ENCODE assay signal across 14 cellular contexts in the genomic region with DNA sequence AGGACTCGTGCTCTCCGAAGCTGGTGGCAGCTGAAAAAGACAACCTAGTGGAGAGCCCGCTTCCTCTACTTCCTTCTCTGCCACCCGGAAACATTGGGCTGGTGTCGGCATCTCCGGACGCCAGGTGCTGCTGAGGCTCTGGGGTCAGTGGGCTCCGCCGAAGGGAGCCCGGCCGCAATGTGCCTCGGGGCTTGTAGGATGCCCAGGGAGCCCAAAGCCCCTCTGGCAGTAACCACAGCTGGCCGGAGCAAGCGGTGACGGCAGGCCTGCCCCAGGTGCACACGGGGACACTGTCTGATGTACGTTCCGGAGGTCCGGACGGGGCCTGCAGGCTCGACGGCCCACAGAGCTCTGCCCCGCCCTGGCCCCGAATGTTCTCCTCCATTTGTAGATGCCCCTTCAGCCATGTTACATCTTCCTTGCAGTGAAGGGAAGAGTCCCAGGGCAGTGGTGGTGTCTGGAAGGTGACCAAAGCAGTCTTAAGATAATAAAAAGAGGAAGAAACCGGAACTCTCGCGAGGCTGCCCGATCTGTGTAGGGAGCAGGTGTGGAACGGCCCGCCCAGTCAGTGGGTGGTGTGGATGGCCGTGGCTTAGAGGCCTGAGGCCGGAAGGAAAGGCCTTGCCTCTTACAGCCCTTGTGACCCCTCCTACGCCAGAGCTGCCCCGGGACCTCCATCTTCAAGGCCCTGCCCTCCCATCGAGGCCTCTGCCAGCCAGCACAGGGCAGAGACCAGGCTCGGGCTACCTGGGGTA. TPM values are rescaled to one million over a fixed set of nuclear protein-coding genes. Genes with fewer than 3 reads are reported as not detected.
DNase-seq lines count a peak whose midpoint lies in the region; ATAC-seq, FAIRE-seq and TF ChIP-seq lines count a peak whose summit lies in the region.
"Had no signal": no experiment of that assay in that cellular context is flagged by ENCODE, and none has a peak within 500 bp of the region (broad histone marks: within the 10 kb centered on the region; RNA-seq: fewer than 3 reads in every experiment).

No MANE protein-coding gene starts in this region.

- WGBS in K562 (ENCODE audit: insufficient coverage, low coverage, missing lambda C conversion rate): 91% methylated on average over 24 of the region's 36 CpGs
- WGBS in esophagus muscularis mucosa: 90% methylated on average over 15 of the region's 36 CpGs

- H3K9me3 ChIP-seq in T-helper 17 cell (ENCODE audit: control insufficient read depth, low read length, poor library complexity, severe bottlenecking) (no peaks in the 10 kb centered on the region), K562 (replicated peaks; ENCODE audit: control insufficient read depth, insufficient read depth, low read depth, low read length) (no peaks in the 10 kb centered on the region), Peyer's patch (no peaks in the 10 kb centered on the region), esophagus muscularis mucosa (no peaks in the 10 kb centered on the region)

- H3K36me3 ChIP-seq in K562 (ENCODE audit: control insufficient read depth, insufficient read depth, low read length) (peaks cover 72% of the 10 kb centered on the region; the same call in 2 of the 3 replicates), Peyer's patch (peaks cover 0 to 93% (median 0%) of the 10 kb centered on the region in 3 donors), esophagus muscularis mucosa (peaks cover 43 to 96% (median 83%) of the 10 kb centered on the region in 4 donors)

- H3K27ac ChIP-seq in K562 (ENCODE audit: extremely low read depth, low read depth, low read length): no peak overlapping the region
- H3K27ac ChIP-seq in Peyer's patch: no peak overlapping the region
- no peak overlapping the region for H3K27ac ChIP-seq in esophagus muscularis mucosa (replicated peaks in 1 of 4)
- H3K27ac ChIP-seq: 22Rv1, GM23248 had no signal

- H3K4me3 ChIP-seq in K562: no peak overlapping the region
- no peak overlapping the region for H3K4me3 ChIP-seq in Peyer's patch
- no peak overlapping the region for H3K4me3 ChIP-seq in esophagus muscularis mucosa
- H3K4me3 ChIP-seq: GM23248 had no signal

- no peak overlapping the region for H2AFZ ChIP-seq in K562 (ENCODE audit: low read depth, low read length)
- H2AFZ ChIP-seq: GM23248 had no signal

- POLR2A ChIA-PET in K562 (lab: Yijun Ruan, JAX): interaction anchor here (0.6 kb wide), 1 partner anchor 88 kb away, joined by 3 read pairs; no protein-coding TSS in a partner anchor

- H3K27me3 Mint-ChIP-seq in T-helper 17 cell: no peaks in the 10 kb centered on the region
- H3K27me3 Mint-ChIP-seq: CD4-positive, CD25-positive, alpha-beta regulatory T cell had no signal

- BruUV-seq in K562 (replicated peaks; lab: Mats Ljungman, UMichigan): no TSS peak

- no peak overlapping the region for H3K4me3 Mint-ChIP-seq in T-helper 17 cell
- H3K4me3 Mint-ChIP-seq: CD4-positive, CD25-positive, alpha-beta regulatory T cell had no signal

- intact Hi-C loops in Right ventricle myocardium inferior (cut with DNase I) (no loop called here), Right ventricle myocardium superior (cut with DNase I) (no loop called here), K562 (cut with micrococcal nuclease) (no loop called here), esophagus muscularis mucosa (cut with DNase I) (no loop called here)

- DNase-seq in Right ventricle myocardium inferior (ENCODE audit: missing footprints) (peak; percentile 42), Right ventricle myocardium superior (no peak), T-helper 17 cell (no peak), K562 (ENCODE audit: extremely low read depth in 1 of 4, low spot score in 3 of 4) (no peak), Peyer's patch (no peak), esophagus muscularis mucosa (ENCODE audit: extremely low spot score) (no peak)
- DNase-seq in activated CD4-positive, CD25-positive, alpha-beta regulatory T cell treated with anti-CD3 and anti-CD28 coated beads, Interleukin-2, amount 50 U/mL, for 72 hours: no peak
- DNase-seq: CD4-positive, CD25-positive, alpha-beta regulatory T cell; GM23248 had no signal

- ATAC-seq in Right ventricle myocardium inferior (no peak), Right ventricle myocardium superior (ENCODE audit: poor library complexity) (no peak), T-helper 17 cell (no peak), K562 (no peak), HG03378 (IDR thresholded peaks at IDR 0.05; ENCODE audit: unreplicated experiment) (no peak)
- ATAC-seq: HCT116 had no signal

- H3K4me1 ChIP-seq in K562 (replicated peaks in 1 of 2; ENCODE audit: control insufficient read depth in 2 of 2, insufficient read depth in 2 of 2, low read length in 2 of 2): peaks cover 0 to 39% of the 10 kb centered on the region in 2 experiments; a peak in 2 of 5 replicates
- H3K4me1 ChIP-seq in Peyer's patch: peaks cover 0 to 4% (median 2%) of the 10 kb centered on the region in 4 donors
- peaks cover 0 to 10% (median 7%) of the 10 kb centered on the region in 4 donors for H3K4me1 ChIP-seq in esophagus muscularis mucosa

- H4K20me1 ChIP-seq in K562 (replicated peaks; ENCODE audit: control insufficient read depth, insufficient read depth, low read length): no peaks in the 10 kb centered on the region; the same call in 1 of the 2 replicates

- H3K4me1 Mint-ChIP-seq in T-helper 17 cell: no peaks in the 10 kb centered on the region
- H3K4me1 Mint-ChIP-seq: CD4-positive, CD25-positive, alpha-beta regulatory T cell had no signal

- no peaks in the 10 kb centered on the region for H3K79me2 ChIP-seq in K562 (ENCODE audit: control insufficient read depth, insufficient read depth, low read length)

- H3K4me2 ChIP-seq in K562 (ENCODE audit: insufficient read depth, low read length): no peak overlapping the region

- no peaks in the 10 kb centered on the region for H3K27me3 ChIP-seq in K562 (ENCODE audit: control insufficient read depth in 2 of 2, insufficient read depth in 2 of 2, low read length in 2 of 2)
- no peaks in the 10 kb centered on the region for H3K27me3 ChIP-seq in Peyer's patch
- no peaks in the 10 kb centered on the region for H3K27me3 ChIP-seq in esophagus muscularis mucosa

- TF ChIP-seq CTCF in K562 (IDR thresholded peaks at IDR 0.05 in 2 of 3, conservative IDR thresholded peaks at IDR 0.05 in 1 of 3; ENCODE audit: insufficient read depth in 2 of 3, low read depth in 1 of 3, low read length in 3 of 3) (no peak), Peyer's patch (IDR thresholded peaks at IDR 0.05) (no peak), esophagus muscularis mucosa (IDR thresholded peaks at IDR 0.05) (no peak)

- H3K9ac ChIP-seq in K562 (ENCODE audit: insufficient read depth in 1 of 2, low read depth in 2 of 2, low read length in 2 of 2): peak overlapping the region in 1 of 2 experiments; percentile 14; a peak in 1 of 4 replicates
- H3K9ac ChIP-seq: GM23248 had no signal

- in situ Hi-C loops in K562 (cut with MboI): no loop called here

- peak overlapping the region; percentile 39 for H3K27ac Mint-ChIP-seq in T-helper 17 cell
- H3K27ac Mint-ChIP-seq: CD4-positive, CD25-positive, alpha-beta regulatory T cell had no signal

- TF ChIP-seq POLR2A in K562 (conservative IDR thresholded peaks at IDR 0.05) (no peak), Peyer's patch (IDR thresholded peaks at IDR 0.05) (no peak), esophagus muscularis mucosa (IDR thresholded peaks at IDR 0.05; ENCODE audit: low read depth) (no peak)

- H3K9me1 ChIP-seq in K562 (ENCODE audit: control insufficient read depth, insufficient read depth, low read length): no peaks in the 10 kb centered on the region

- H3K36me3 Mint-ChIP-seq in T-helper 17 cell (ENCODE audit: low read depth): no peaks in the 10 kb centered on the region
- H3K36me3 Mint-ChIP-seq: CD4-positive, CD25-positive, alpha-beta regulatory T cell had no signal

- no peak for TF ChIP-seq RAD21 in K562 (CRISPR knock-in tag; conservative IDR thresholded peaks at IDR 0.05 in 1 of 2, IDR thresholded peaks at IDR 0.05 in 1 of 2)

- no peak for TF ChIP-seq EP300 in K562 (IDR thresholded peaks at IDR 0.05; ENCODE audit: low read length)
- no peak for TF ChIP-seq EP300 in esophagus muscularis mucosa (IDR thresholded peaks at IDR 0.05)

- no peak for FAIRE-seq in K562 (lab: Jason Lieb, UNC)
- FAIRE-seq: GM18507, H54 had no signal

- CTCF ChIA-PET in K562 (lab: Yijun Ruan, JAX; ENCODE audit: low intra/inter-chr PET ratio): no interaction called here

RNA-seq across cellular contexts. Expression of a gene that starts 22.6 kb away (rescaled TPM):
- total RNA-seq in Right ventricle myocardium inferior (58.0 TPM), Right ventricle myocardium superior (59.4 TPM), T-helper 17 cell (10 to 100 TPM; 30.6 to 37.0 TPM), K562 (2014; rRNA removed) (107 and 136 TPM in 2 replicates), K562 (2014; rRNA removed; fragmentation: Illumina TruSeq; extraction: Trizol) (102 and 107 TPM in 2 replicates), K562 (2015; rRNA removed; fragmentation: Illumina TruSeq; extraction: Trizol) (84.5 and 90.0 TPM in 2 replicates), K562 (2021) (83.7 and 87.1 TPM in 2 replicates), Peyer's patch (10 to 100 TPM; 17.8 to 62.7 (median 25.2) TPM), esophagus muscularis mucosa (10 to 100 TPM; 34.6 to 54.8 (median 40.4) TPM)
- 68.1 and 75.3 TPM in 2 replicates for total RNA-seq in K562 (2011; cell fraction: chromatin; rRNA removed; ENCODE audit: low replicate concordance)
- total RNA-seq in K562 (2011; cell fraction: nucleolus; rRNA removed): 29.2 and 40.8 TPM in 2 replicates
- total RNA-seq in K562 (2011; cell fraction: nucleoplasm; rRNA removed): 60.6 and 70.4 TPM in 2 replicates
- polyA plus RNA-seq in K562 (2011; rRNA removed) (88.8 and 116 TPM in 2 replicates), K562 (2014; fragmentation: Illumina TruSeq; extraction: Trizol) (33.5 and 44.1 TPM in 2 replicates), K562 (2014; fragmentation: Nextera tagmentation; extraction: Ambion mirVana) (10 to 100 TPM; 13.5 to 17.4 TPM), K562 (2014; rRNA removed) (138 and 144 TPM in 2 replicates)
- polyA plus RNA-seq in K562 (2011; cell fraction: cytosol; rRNA removed): 77.7 and 122 TPM in 2 replicates
- 40.8 and 50.9 TPM in 2 replicates for polyA plus RNA-seq in K562 (2011; cell fraction: nucleus; rRNA removed)
- 37.9 and 163 TPM in 2 replicates for polyA plus RNA-seq in K562 (2012)
- 36.1 and 37.7 TPM in 2 replicates for polyA minus RNA-seq in K562 (2011; rRNA and poly(A)+ RNA removed)
- polyA minus RNA-seq in K562 (2011; cell fraction: cytosol; rRNA and poly(A)+ RNA removed): 4.4 and 14.6 TPM in 2 replicates
- polyA minus RNA-seq in K562 (2011; cell fraction: nucleus; rRNA and poly(A)+ RNA removed): 11.4 and 14.2 TPM in 2 replicates

RNA-seq across cellular contexts. Expression of a gene that starts 22.9 kb away (rescaled TPM):
- total RNA-seq in Right ventricle myocardium inferior (11.1 TPM), Right ventricle myocardium superior (13.4 TPM), T-helper 17 cell (10 to 100 TPM; 84.1 to 90.9 TPM), K562 (2014; rRNA removed) (10.0 and 18.0 TPM in 2 replicates), K562 (2014; rRNA removed; fragmentation: Illumina TruSeq; extraction: Trizol) (1.8 and 2.1 TPM in 2 replicates), K562 (2015; rRNA removed; fragmentation: Illumina TruSeq; extraction: Trizol) (5.1 and 5.7 TPM in 2 replicates), K562 (2021) (24.8 and 29.8 TPM in 2 replicates), Peyer's patch (100 to 1,000 TPM in 1 of 4 donors, 10 to 100 TPM in 3; 38.0 to 156 (median 79.4) TPM), esophagus muscularis mucosa (10 to 100 TPM; 19.5 to 31.6 (median 23.5) TPM)
- 40.8 and 141 TPM in 2 replicates for total RNA-seq in K562 (2011; cell fraction: chromatin; rRNA removed; ENCODE audit: low replicate concordance)
- 87.2 and 95.9 TPM in 2 replicates for total RNA-seq in K562 (2011; cell fraction: nucleolus; rRNA removed)
- total RNA-seq in K562 (2011; cell fraction: nucleoplasm; rRNA removed): 46.2 and 50.4 TPM in 2 replicates
- polyA plus RNA-seq in K562 (2011; rRNA removed) (6.6 and 9.8 TPM in 2 replicates), K562 (2014; fragmentation: Illumina TruSeq; extraction: Trizol) (5.3 and 7.2 TPM in 2 replicates), K562 (2014; fragmentation: Nextera tagmentation; extraction: Ambion mirVana) (under 1 TPM; 0.80 to 0.81 TPM), K562 (2014; rRNA removed) (15.2 and 22.7 TPM in 2 replicates)
- polyA plus RNA-seq in K562 (2011; cell fraction: cytosol; rRNA removed): 8.0 and 15.3 TPM in 2 replicates
- 105 and 184 TPM in 2 replicates for polyA plus RNA-seq in K562 (2011; cell fraction: nucleus; rRNA removed)
- 12.5 and 21.3 TPM in 2 replicates for polyA plus RNA-seq in K562 (2012)
- polyA minus RNA-seq in K562 (2011; rRNA and poly(A)+ RNA removed): 3.7 and 4.7 TPM in 2 replicates
- polyA minus RNA-seq in K562 (2011; cell fraction: cytosol; rRNA and poly(A)+ RNA removed): 4.6 and 6.4 TPM in 2 replicates
- 37.2 and 42.8 TPM in 2 replicates for polyA minus RNA-seq in K562 (2011; cell fraction: nucleus; rRNA and poly(A)+ RNA removed)

RNA-seq across cellular contexts. Expression of a gene that starts 33.3 kb away (rescaled TPM):
- 44.6 TPM for total RNA-seq in Right ventricle myocardium inferior
- total RNA-seq in Right ventricle myocardium superior: 41.3 TPM
- 10 to 100 TPM; 59.4 to 98.4 TPM for total RNA-seq in T-helper 17 cell
- total RNA-seq in K562 (2011; cell fraction: chromatin; rRNA removed; ENCODE audit: low replicate concordance): 96.2 and 235 TPM in 2 replicates
- 109 and 114 TPM in 2 replicates for total RNA-seq in K562 (2011; cell fraction: nucleolus; rRNA removed)
- 104 and 132 TPM in 2 replicates for total RNA-seq in K562 (2011; cell fraction: nucleoplasm; rRNA removed)
- 35.6 and 35.8 TPM in 2 replicates for total RNA-seq in K562 (2014; rRNA removed)
- total RNA-seq in K562 (2014; rRNA removed; fragmentation: Illumina TruSeq; extraction: Trizol): 4.3 and 5.2 TPM in 2 replicates
- total RNA-seq in K562 (2015; rRNA removed; fragmentation: Illumina TruSeq; extraction: Trizol): 15.5 and 16.1 TPM in 2 replicates
- total RNA-seq in K562 (2021): 52.8 and 54.2 TPM in 2 replicates
- polyA plus RNA-seq in K562 (2011; rRNA removed): 13.1 and 18.0 TPM in 2 replicates
- polyA plus RNA-seq in K562 (2011; cell fraction: cytosol; rRNA removed): 18.4 and 29.4 TPM in 2 replicates
- 50.2 and 67.4 TPM in 2 replicates for polyA plus RNA-seq in K562 (2011; cell fraction: nucleus; rRNA removed)
- polyA plus RNA-seq in K562 (2012): 38.9 and 86.6 TPM in 2 replicates
- polyA plus RNA-seq in K562 (2014; fragmentation: Illumina TruSeq; extraction: Trizol): 13.8 and 24.0 TPM in 2 replicates
- under 1 TPM; 0.45 to 0.92 TPM for polyA plus RNA-seq in K562 (2014; fragmentation: Nextera tagmentation; extraction: Ambion mirVana)
- 31.7 and 32.1 TPM in 2 replicates for polyA plus RNA-seq in K562 (2014; rRNA removed)
- 16.9 and 24.8 TPM in 2 replicates for polyA minus RNA-seq in K562 (2011; rRNA and poly(A)+ RNA removed)
- 54.3 and 65.3 TPM in 2 replicates for polyA minus RNA-seq in K562 (2011; cell fraction: cytosol; rRNA and poly(A)+ RNA removed)
- polyA minus RNA-seq in K562 (2011; cell fraction: nucleus; rRNA and poly(A)+ RNA removed): 28.7 and 33.2 TPM in 2 replicates
- 100 to 1,000 TPM; 126 to 206 (median 169) TPM for total RNA-seq in Peyer's patch
- 100 to 1,000 TPM in 2 of 4 donors, 10 to 100 TPM in 2; 78.0 to 103 (median 93.4) TPM for total RNA-seq in esophagus muscularis mucosa

RNA-seq across cellular contexts. Expression of a gene that starts 39.0 kb away (rescaled TPM):
- total RNA-seq in Right ventricle myocardium inferior: 8.9 TPM
- 11.1 TPM for total RNA-seq in Right ventricle myocardium superior
- total RNA-seq in T-helper 17 cell: 10 to 100 TPM in 1 of 2 donors, 1 to 10 TPM in 1; 8.2 to 10.5 TPM
- 15.6 and 46.2 TPM in 2 replicates for total RNA-seq in K562 (2011; cell fraction: chromatin; rRNA removed; ENCODE audit: low replicate concordance)
- 30.3 and 31.2 TPM in 2 replicates for total RNA-seq in K562 (2011; cell fraction: nucleolus; rRNA removed)
- 11.7 and 22.0 TPM in 2 replicates for total RNA-seq in K562 (2011; cell fraction: nucleoplasm; rRNA removed)
- 18.3 and 21.2 TPM in 2 replicates for total RNA-seq in K562 (2014; rRNA removed)
- total RNA-seq in K562 (2014; rRNA removed; fragmentation: Illumina TruSeq; extraction: Trizol): 0.99 and 1.2 TPM in 2 replicates
- total RNA-seq in K562 (2015; rRNA removed; fragmentation: Illumina TruSeq; extraction: Trizol): 6.3 and 8.8 TPM in 2 replicates
- total RNA-seq in K562 (2021): 14.9 and 16.7 TPM in 2 replicates
- polyA plus RNA-seq in K562 (2011; rRNA removed): 2.3 and 4.7 TPM in 2 replicates
- 3.2 and 5.1 TPM in 2 replicates for polyA plus RNA-seq in K562 (2011; cell fraction: cytosol; rRNA removed)
- 21.2 and 39.0 TPM in 2 replicates for polyA plus RNA-seq in K562 (2011; cell fraction: nucleus; rRNA removed)
- polyA plus RNA-seq in K562 (2012): 16.5 and 26.3 TPM in 2 replicates
- polyA plus RNA-seq in K562 (2014; fragmentation: Illumina TruSeq; extraction: Trizol): 1.7 and 5.3 TPM in 2 replicates
- polyA plus RNA-seq in K562 (2014; fragmentation: Nextera tagmentation; extraction: Ambion mirVana): under 1 TPM; 0.24 to 0.34 TPM
- polyA plus RNA-seq in K562 (2014; rRNA removed): 12.4 and 17.1 TPM in 2 replicates
- 1.1 and 1.4 TPM in 2 replicates for polyA minus RNA-seq in K562 (2011; rRNA and poly(A)+ RNA removed)
- 4.2 and 7.9 TPM in 2 replicates for polyA minus RNA-seq in K562 (2011; cell fraction: cytosol; rRNA and poly(A)+ RNA removed)
- 7.3 and 8.8 TPM in 2 replicates for polyA minus RNA-seq in K562 (2011; cell fraction: nucleus; rRNA and poly(A)+ RNA removed)
- 10 to 100 TPM in 2 of 4 donors, 1 to 10 TPM in 2; 3.5 to 77.6 (median 9.8) TPM for total RNA-seq in Peyer's patch
- 10 to 100 TPM in 1 of 4 donors, 1 to 10 TPM in 3; 4.5 to 10.6 (median 8.9) TPM for total RNA-seq in esophagus muscularis mucosa
